In the genomic region with DNA sequence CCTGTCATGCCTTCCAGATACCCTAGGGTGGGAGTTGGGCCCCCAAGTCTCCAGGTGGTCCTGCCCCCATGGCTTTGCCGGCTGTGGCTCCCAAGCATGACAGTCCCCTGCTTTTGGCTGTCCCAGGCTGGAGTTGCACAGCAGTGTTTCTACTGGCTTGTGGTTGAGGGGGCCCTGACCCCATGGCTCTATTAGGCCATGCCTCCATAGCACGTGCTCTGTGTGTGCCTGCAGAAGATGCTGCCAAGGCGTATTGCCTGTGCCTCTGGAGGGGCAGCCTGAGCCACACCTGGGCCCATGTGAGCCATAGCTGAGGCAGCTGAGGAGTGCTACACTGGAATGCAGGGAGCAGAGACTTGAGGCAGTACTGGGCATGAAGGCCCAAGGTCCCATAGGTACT, we compare ENCODE assay signal across 1 cellular context.
TF ChIP-seq lines count a peak whose summit lies in the region.

No MANE protein-coding gene starts in this region.

TF ChIP-seq in HepG2, 621 proteins besides CTCF, POLR2A, EP300 and RAD21:
- TF ChIP-seq, protein P1, sequence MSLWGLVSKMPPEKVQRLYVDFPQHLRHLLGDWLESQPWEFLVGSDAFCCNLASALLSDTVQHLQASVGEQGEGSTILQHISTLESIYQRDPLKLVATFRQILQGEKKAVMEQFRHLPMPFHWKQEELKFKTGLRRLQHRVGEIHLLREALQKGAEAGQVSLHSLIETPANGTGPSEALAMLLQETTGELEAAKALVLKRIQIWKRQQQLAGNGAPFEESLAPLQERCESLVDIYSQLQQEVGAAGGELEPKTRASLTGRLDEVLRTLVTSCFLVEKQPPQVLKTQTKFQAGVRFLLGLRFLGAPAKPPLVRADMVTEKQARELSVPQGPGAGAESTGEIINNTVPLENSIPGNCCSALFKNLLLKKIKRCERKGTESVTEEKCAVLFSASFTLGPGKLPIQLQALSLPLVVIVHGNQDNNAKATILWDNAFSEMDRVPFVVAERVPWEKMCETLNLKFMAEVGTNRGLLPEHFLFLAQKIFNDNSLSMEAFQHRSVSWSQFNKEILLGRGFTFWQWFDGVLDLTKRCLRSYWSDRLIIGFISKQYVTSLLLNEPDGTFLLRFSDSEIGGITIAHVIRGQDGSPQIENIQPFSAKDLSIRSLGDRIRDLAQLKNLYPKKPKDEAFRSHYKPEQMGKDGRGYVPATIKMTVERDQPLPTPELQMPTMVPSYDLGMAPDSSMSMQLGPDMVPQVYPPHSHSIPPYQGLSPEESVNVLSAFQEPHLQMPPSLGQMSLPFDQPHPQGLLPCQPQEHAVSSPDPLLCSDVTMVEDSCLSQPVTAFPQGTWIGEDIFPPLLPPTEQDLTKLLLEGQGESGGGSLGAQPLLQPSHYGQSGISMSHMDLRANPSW (CRISPR knock-in tag; IDR thresholded peaks at IDR 0.05; ENCODE audit: borderline replicate concordance) = no peak
- TF ChIP-seq, protein P2, sequence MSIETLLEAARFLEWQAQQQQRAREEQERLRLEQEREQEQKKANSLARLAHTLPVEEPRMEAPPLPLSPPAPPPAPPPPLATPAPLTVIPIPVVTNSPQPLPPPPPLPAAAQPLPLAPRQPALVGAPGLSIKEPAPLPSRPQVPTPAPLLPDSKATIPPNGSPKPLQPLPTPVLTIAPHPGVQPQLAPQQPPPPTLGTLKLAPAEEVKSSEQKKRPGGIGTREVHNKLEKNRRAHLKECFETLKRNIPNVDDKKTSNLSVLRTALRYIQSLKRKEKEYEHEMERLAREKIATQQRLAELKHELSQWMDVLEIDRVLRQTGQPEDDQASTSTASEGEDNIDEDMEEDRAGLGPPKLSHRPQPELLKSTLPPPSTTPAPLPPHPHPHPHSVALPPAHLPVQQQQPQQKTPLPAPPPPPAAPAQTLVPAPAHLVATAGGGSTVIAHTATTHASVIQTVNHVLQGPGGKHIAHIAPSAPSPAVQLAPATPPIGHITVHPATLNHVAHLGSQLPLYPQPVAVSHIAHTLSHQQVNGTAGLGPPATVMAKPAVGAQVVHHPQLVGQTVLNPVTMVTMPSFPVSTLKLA (IDR thresholded peaks at IDR 0.05) = peak; percentile 71
